30 cellular contexts compared by ENCODE assay signal in genomic region chr19:33789344-33789743, GRCh38.
"Had no signal": no experiment of that assay in that cellular context is flagged by ENCODE, and none has a peak within 500 bp of the region (broad histone marks: within the 10 kb centered on the region; RNA-seq: fewer than 3 reads in every experiment).

No MANE protein-coding gene starts in this region.

- DNase-seq: activated CD4-positive, alpha-beta memory T cell treated with anti-CD3 and anti-CD28 coated beads for 36 hours; activated CD4-positive, alpha-beta T cell treated with anti-CD3 and anti-CD28 coated beads for 36 hours; activated CD4-positive, alpha-beta T cell treated with anti-CD3 and anti-CD28 coated beads, Interleukin-2, amount 10 ng/mL, durations not matched to agents 24 days and 14 days; activated CD4-positive, CD25-positive, alpha-beta regulatory T cell; activated CD4-positive, CD25-positive, alpha-beta regulatory T cell treated with anti-CD3 and anti-CD28 coated beads, Interleukin-2, amount 50 U/mL, for 72 hours; activated CD8-positive, alpha-beta memory T cell treated with anti-CD3 and anti-CD28 coated beads, Interleukin-2, amount 10 ng/mL, durations not matched to agents 7 days and 5 days; activated CD8-positive, alpha-beta memory T cell treated with anti-CD3 and anti-CD28 coated beads, Interleukin-2, amount 50 U/mL, for 4 hours; activated CD8-positive, alpha-beta T cell treated with anti-CD3 and anti-CD28 coated beads, Interleukin-2, amount 10 ng/mL, durations not matched to agents 7 days and 5 days; activated effector memory CD4-positive, alpha-beta T cell treated with anti-CD3 and anti-CD28 coated beads, Interleukin-2, amount 50 U/mL, for 16 hours; activated naive CD4-positive, alpha-beta T cell treated with anti-CD3 and anti-CD28 coated beads for 36 hours; activated naive CD8-positive, alpha-beta T cell treated with anti-CD3 and anti-CD28 coated beads for 36 hours; activated naive CD8-positive, alpha-beta T cell treated with anti-CD3 and anti-CD28 coated beads, Interleukin-2, amount 50 U/mL, for 24 hours; activated T-cell treated with anti-CD3 and anti-CD28 coated beads, Interleukin-2, amount 50 U/mL, for 1 hour; activated T-cell treated with anti-CD3 and anti-CD28 coated beads, Interleukin-2, amount 50 U/mL, for 48 hours; adrenal gland; amygdala; aorta; body of pancreas; central memory CD4-positive, alpha-beta T cell; cerebellar nuclear complex; colonic mucosa; effector CD8-positive, alpha-beta T cell; esophagus squamous epithelium; foreskin melanocyte; T-helper 2 cell had no signal

- H3K27me3 ChIP-seq: body of pancreas, cardiac muscle cell had no signal

- H3K9me3 ChIP-seq: adrenal gland, body of pancreas, colonic mucosa, esophagus squamous epithelium, gastroesophageal sphincter had no signal

- H3K27ac ChIP-seq: adrenal gland, body of pancreas, cardiac muscle cell, colonic mucosa, epithelial cell of prostate, esophagus squamous epithelium, gastroesophageal sphincter had no signal

- ATAC-seq: activated CD4-positive, alpha-beta T cell treated with anti-CD3 and anti-CD28 coated beads for 36 hours; activated CD8-positive, alpha-beta memory T cell treated with anti-CD3 and anti-CD28 coated beads, Interleukin-2, amount 10 ng/mL, durations not matched to agents 7 days and 5 days; activated CD8-positive, alpha-beta T cell treated with anti-CD3 and anti-CD28 coated beads, Interleukin-2, amount 10 ng/mL, durations not matched to agents 7 days and 5 days; activated naive CD8-positive, alpha-beta T cell treated with anti-CD3 and anti-CD28 coated beads, Interleukin-2, amount 50 U/mL, for 24 hours; body of pancreas; gastroesophageal sphincter had no signal

- H3K36me3 ChIP-seq: adrenal gland, cardiac muscle cell, colonic mucosa, esophagus squamous epithelium, gastroesophageal sphincter had no signal

- FAIRE-seq: endometrium, endothelial cell of umbilical vein had no signal

- H3K4me1 ChIP-seq: adrenal gland, body of pancreas, colonic mucosa had no signal

- H3K4me3 ChIP-seq: adrenal gland, body of pancreas, cardiac muscle cell, colonic mucosa, esophagus squamous epithelium, gastroesophageal sphincter had no signal
